ENCODE assay signal across 1 cellular context in genomic region chr17:31499771-31500554, GRCh38.
TF ChIP-seq lines count a peak whose summit lies in the region.

No MANE protein-coding gene starts in this region.

TF ChIP-seq in HepG2, 621 proteins besides CTCF, POLR2A, EP300 and RAD21 (continued from another document and continues in another):
- peak; percentile 53; the same call in 1 of the 2 replicates for TF ChIP-seq ARID4A (CRISPR knock-in tag; IDR thresholded peaks at IDR 0.05; ENCODE audit: borderline replicate concordance)
- TF ChIP-seq TP53 (CRISPR knock-in tag; conservative IDR thresholded peaks at IDR 0.05) = no peak
- TF ChIP-seq JARID2 (CRISPR knock-in tag; IDR thresholded peaks at IDR 0.05; ENCODE audit: insufficient replicate concordance) = no peak
- TF ChIP-seq ZNF432 (CRISPR knock-in tag; IDR thresholded peaks at IDR 0.05; ENCODE audit: borderline replicate concordance) = no peak
- TF ChIP-seq ZNF205 (CRISPR knock-in tag; IDR thresholded peaks at IDR 0.05) = no peak
- no peak for TF ChIP-seq ZNF879 (CRISPR knock-in tag; IDR thresholded peaks at IDR 0.05)
- 0 out of 2 replicates have a peak, but pooled peaks have one; percentile 71 for TF ChIP-seq ATF5 (CRISPR knock-in tag; IDR thresholded peaks at IDR 0.05; ENCODE audit: low read depth)
- TF ChIP-seq THYN1 (CRISPR knock-in tag; IDR thresholded peaks at IDR 0.05; ENCODE audit: borderline replicate concordance, low read depth) = no peak
- TF ChIP-seq ZNF281 (CRISPR knock-in tag; IDR thresholded peaks at IDR 0.05; ENCODE audit: borderline replicate concordance) = 0 out of 2 replicates have a peak, but pooled peaks have one; percentile 17
- TF ChIP-seq SAP130 (CRISPR knock-in tag; IDR thresholded peaks at IDR 0.05; ENCODE audit: low read depth) = peak; percentile 69
- no peak for TF ChIP-seq NFE2L2 (IDR thresholded peaks at IDR 0.05; ENCODE audit: low read length)
- no peak for TF ChIP-seq SKI (IDR thresholded peaks at IDR 0.05; ENCODE audit: partially characterized antibody)
- 0 out of 2 replicates have a peak, but pooled peaks have one; percentile 24 for TF ChIP-seq IRF9 (CRISPR knock-in tag; IDR thresholded peaks at IDR 0.05; ENCODE audit: borderline replicate concordance)
- TF ChIP-seq ZNF383 (CRISPR knock-in tag; IDR thresholded peaks at IDR 0.05; ENCODE audit: borderline replicate concordance) = no peak
- no peak for TF ChIP-seq DZIP1 (CRISPR knock-in tag; IDR thresholded peaks at IDR 0.05)
- no peak; the same call in 1 of the 2 replicates for TF ChIP-seq MAX (IDR thresholded peaks at IDR 0.05)
- TF ChIP-seq U2AF1 (optimal IDR thresholded peaks at IDR 0.05; ENCODE audit: low read depth, low read length) = no peak
- no peak for TF ChIP-seq ZNF576 (CRISPR knock-in tag; IDR thresholded peaks at IDR 0.05)
- TF ChIP-seq REST (IDR thresholded peaks at IDR 0.05; ENCODE audit: borderline replicate concordance in 1 of 2, low read depth in 1 of 2, low read length in 2 of 2) = no peak
- peak; percentile 52 for TF ChIP-seq TCF7 (IDR thresholded peaks at IDR 0.05; ENCODE audit: low read depth)
- no peak for TF ChIP-seq NR3C1 (CRISPR knock-in tag; IDR thresholded peaks at IDR 0.05)
- TF ChIP-seq ZBTB10 (CRISPR knock-in tag; IDR thresholded peaks at IDR 0.05; ENCODE audit: borderline replicate concordance) = no peak; the same call in 1 of the 2 replicates
- TF ChIP-seq HDAC6 (IDR thresholded peaks at IDR 0.05; ENCODE audit: low read depth, low read length) = no peak
- TF ChIP-seq ZSCAN20 (CRISPR knock-in tag; IDR thresholded peaks at IDR 0.05; ENCODE audit: borderline replicate concordance) = no peak
- no peak for TF ChIP-seq CREB1 (IDR thresholded peaks at IDR 0.05)
- TF ChIP-seq CREB1 (CRISPR knock-in tag; IDR thresholded peaks at IDR 0.05) = no peak
- peak; percentile 15; the same call in 1 of the 2 replicates for TF ChIP-seq HOXA3 (CRISPR knock-in tag; IDR thresholded peaks at IDR 0.05)
- no peak for TF ChIP-seq ZNF547 (CRISPR knock-in tag; IDR thresholded peaks at IDR 0.05)
- no peak for TF ChIP-seq RNF2 (conservative IDR thresholded peaks at IDR 0.05; ENCODE audit: low read depth)
- 0 out of 2 replicates have a peak, but pooled peaks have one; percentile 13 for TF ChIP-seq POLR2AphosphoS5 (IDR thresholded peaks at IDR 0.05; ENCODE audit: low read depth, low read length)
- TF ChIP-seq KDM6A (CRISPR knock-in tag; IDR thresholded peaks at IDR 0.05; ENCODE audit: low read depth) = no peak
- no peak for TF ChIP-seq ZSCAN5A (CRISPR knock-in tag; IDR thresholded peaks at IDR 0.05; ENCODE audit: borderline replicate concordance)
- TF ChIP-seq ATF7 (IDR thresholded peaks at IDR 0.05) = no peak
- no peak for TF ChIP-seq ATF7 (CRISPR knock-in tag; IDR thresholded peaks at IDR 0.05)
- TF ChIP-seq FLYWCH1 (CRISPR knock-in tag; IDR thresholded peaks at IDR 0.05) = no peak
- peak; percentile 44; the same call in 1 of the 2 replicates for TF ChIP-seq ZNF264 (CRISPR knock-in tag; IDR thresholded peaks at IDR 0.05)
- TF ChIP-seq FOXA1 (IDR thresholded peaks at IDR 0.05) = no peak
- TF ChIP-seq FOXA1 (CRISPR knock-in tag; IDR thresholded peaks at IDR 0.05) = no peak
- 0 out of 2 replicates have a peak, but pooled peaks have one; percentile 54 for TF ChIP-seq ZNF556 (CRISPR knock-in tag; IDR thresholded peaks at IDR 0.05; ENCODE audit: borderline replicate concordance)
- TF ChIP-seq SMAD9 (CRISPR knock-in tag; IDR thresholded peaks at IDR 0.05) = no peak
- no peak for TF ChIP-seq BRCA1 (CRISPR knock-in tag; IDR thresholded peaks at IDR 0.05)
- 0 out of 2 replicates have a peak, but pooled peaks have one; percentile 34 for TF ChIP-seq LCORL (IDR thresholded peaks at IDR 0.05)
- TF ChIP-seq LCORL (CRISPR knock-in tag; IDR thresholded peaks at IDR 0.05) = peak; percentile 88
- TF ChIP-seq ONECUT2 (CRISPR knock-in tag; IDR thresholded peaks at IDR 0.05) = no peak
- no peak for TF ChIP-seq ZSCAN21 (CRISPR knock-in tag; IDR thresholded peaks at IDR 0.05; ENCODE audit: borderline replicate concordance)
